ENCODE assay signal across 1 cellular context in genomic region chr19:16197188-16197621, GRCh38.
A peak's percentile ranks its signal among the peaks of the same experiment; 100 is the strongest.
TF ChIP-seq lines count a peak whose summit lies in the region.

No MANE protein-coding gene starts in this region.

TF ChIP-seq in K562, 482 proteins besides CTCF, POLR2A, EP300 and RAD21 (continued from another document and continues in another):
- TF ChIP-seq ZBTB49 (CRISPR knock-in tag; IDR thresholded peaks at IDR 0.05; ENCODE audit: borderline replicate concordance) (no peak), RBM25 (IDR thresholded peaks at IDR 0.05; ENCODE audit: low read depth, low read length, severe bottlenecking) (no peak), POLR2AphosphoS2 (IDR thresholded peaks at IDR 0.05; ENCODE audit: low read length) (no peak), ZEB2 (IDR thresholded peaks at IDR 0.05) (peak; percentile 76), CEBPB (tag; IDR thresholded peaks at IDR 0.05) (no peak), MAZ (CRISPR knock-in tag; conservative IDR thresholded peaks at IDR 0.05 in 1 of 2, IDR thresholded peaks at IDR 0.05 in 1 of 2) (no peak), TRIM28 (IDR thresholded peaks at IDR 0.05) (peak; percentile 56; the same call in 1 of the 2 replicates), CEBPG (CRISPR knock-in tag; IDR thresholded peaks at IDR 0.05) (no peak), CEBPG (tag; conservative IDR thresholded peaks at IDR 0.05 in 1 of 2, IDR thresholded peaks at IDR 0.05 in 1 of 2) (0 out of 4 replicates have a peak, but pooled peaks of 1 of the 2 experiments have one; percentile 43), MAX (CRISPR knock-in tag; IDR thresholded peaks at IDR 0.05) (no peak), KDM4B (IDR thresholded peaks at IDR 0.05; ENCODE audit: borderline replicate concordance in 2 of 2, low read depth in 1 of 2) (no peak), AFF4 (CRISPR knock-in tag; IDR thresholded peaks at IDR 0.05) (no peak), CGGBP1 (CRISPR knock-in tag; IDR thresholded peaks at IDR 0.05) (no peak), ZNF197 (CRISPR knock-in tag; IDR thresholded peaks at IDR 0.05; ENCODE audit: low read depth) (no peak), ZNF780A (CRISPR knock-in tag; IDR thresholded peaks at IDR 0.05) (no peak), IRF1 (CRISPR knock-in tag; IDR thresholded peaks at IDR 0.05; ENCODE audit: borderline replicate concordance) (no peak), HBP1 (CRISPR knock-in tag; IDR thresholded peaks at IDR 0.05) (no peak), U2AF2 (optimal IDR thresholded peaks at IDR 0.05; ENCODE audit: low read depth, low read length) (no peak), SMARCE1 (IDR thresholded peaks at IDR 0.05) (peak; percentile 91), TBP (optimal IDR thresholded peaks at IDR 0.05; ENCODE audit: low read depth, low read length) (no peak), FOXP1 (CRISPR knock-in tag; IDR thresholded peaks at IDR 0.05) (no peak), HES1 (IDR thresholded peaks at IDR 0.05; ENCODE audit: low read depth) (peak; percentile 88), PCBP1 (IDR thresholded peaks at IDR 0.05; ENCODE audit: low read depth, low read length, poor library complexity, severe bottlenecking) (no peak), ZKSCAN1 (IDR thresholded peaks at IDR 0.05; ENCODE audit: low read depth, low read length) (no peak), SUPT5H (IDR thresholded peaks at IDR 0.05) (no peak), RBM39 (optimal IDR thresholded peaks at IDR 0.05; ENCODE audit: low read depth, low read length) (no peak), ZNF79 (CRISPR knock-in tag; IDR thresholded peaks at IDR 0.05; ENCODE audit: low read depth) (no peak), C11orf30 (IDR thresholded peaks at IDR 0.05; ENCODE audit: low read depth) (no peak), SLC30A9 (CRISPR knock-in tag; IDR thresholded peaks at IDR 0.05) (no peak), FOXP4 (CRISPR knock-in tag; IDR thresholded peaks at IDR 0.05; ENCODE audit: borderline replicate concordance) (no peak), NFIC (IDR thresholded peaks at IDR 0.05) (peak; percentile 83), MCM5 (IDR thresholded peaks at IDR 0.05; ENCODE audit: low read depth) (no peak), RBFOX2 (IDR thresholded peaks at IDR 0.05; ENCODE audit: low read depth, low read length) (no peak), JUNB (CRISPR knock-in tag; conservative IDR thresholded peaks at IDR 0.05) (no peak), CBX1 (IDR thresholded peaks at IDR 0.05; ENCODE audit: low read depth) (no peak), SMARCC2 (IDR thresholded peaks at IDR 0.05; ENCODE audit: low read depth) (peak; percentile 77), THAP12 (CRISPR knock-in tag; IDR thresholded peaks at IDR 0.05) (no peak), ZBTB5 (IDR thresholded peaks at IDR 0.05) (no peak), ZNF174 (CRISPR knock-in tag; IDR thresholded peaks at IDR 0.05) (no peak), CREB3L1 (IDR thresholded peaks at IDR 0.05; ENCODE audit: borderline replicate concordance, low read depth) (no peak; the same call in 1 of the 2 replicates), EGR1 (conservative IDR thresholded peaks at IDR 0.05) (0 out of 2 replicates have a peak, but pooled peaks have one; percentile 4), BCL6 (CRISPR knock-in tag; IDR thresholded peaks at IDR 0.05) (no peak), U2AF1 (optimal IDR thresholded peaks at IDR 0.05; ENCODE audit: low read depth, low read length) (no peak), SMARCB1 (IDR thresholded peaks at IDR 0.05; ENCODE audit: insufficient read length, low read depth) (no peak), MCM7 (IDR thresholded peaks at IDR 0.05) (no peak), HMG20A (CRISPR knock-in tag; conservative IDR thresholded peaks at IDR 0.05) (no peak), ZBTB2 (IDR thresholded peaks at IDR 0.05) (no peak)
